Comparison of ENCODE assay signal across 27 cellular contexts in genomic region chr11:89736566-89736965, GRCh38. TPM values are rescaled to one million over a fixed set of nuclear protein-coding genes. Genes with fewer than 3 reads are reported as not detected.
"Had no signal": no experiment of that assay in that cellular context is flagged by ENCODE, and none has a peak within 500 bp of the region (broad histone marks: within the 10 kb centered on the region; RNA-seq: fewer than 3 reads in every experiment).

No MANE protein-coding gene starts in this region.

- ATAC-seq: effector memory CD8-positive, alpha-beta T cell; gastrocnemius medialis; heart right ventricle; left lung; right cardiac atrium had no signal

- H3K36me3 ChIP-seq: brain microvascular endothelial cell, gastrocnemius medialis, heart right ventricle, left lung, upper lobe of left lung had no signal

- H3K4me1 ChIP-seq: gastrocnemius medialis, heart right ventricle, left lung, upper lobe of left lung had no signal

- DNase-seq: activated CD4-positive, alpha-beta T cell treated with anti-CD3 and anti-CD28 coated beads, Interleukin-2, amount 50 U/mL, for 1 hour; activated CD4-positive, CD25-positive, alpha-beta regulatory T cell; activated CD8-positive, alpha-beta memory T cell treated with anti-CD3 and anti-CD28 coated beads for 24 hours; activated naive CD8-positive, alpha-beta T cell treated with anti-CD3 and anti-CD28 coated beads for 36 hours; amygdala; brain microvascular endothelial cell; dermis blood vessel endothelial cell; effector memory CD8-positive, alpha-beta T cell; gastrocnemius medialis; heart right ventricle; left lung; mesendoderm; nephron progenitor cell; occipital lobe; right cardiac atrium; stimulated activated CD4-positive, alpha-beta T cell treated with anti-CD3 and anti-CD28 coated beads, Interleukin-15, amount 100 ng/mL, for 24 hours; stimulated activated CD4-positive, alpha-beta T cell treated with anti-CD3 and anti-CD28 coated beads, Interleukin-4, amount 100 ng/mL, for 24 hours; stimulated activated naive CD4-positive, alpha-beta T cell; upper lobe of left lung had no signal

- H3K9me3 ChIP-seq: gastrocnemius medialis, heart right ventricle, left lung, upper lobe of left lung had no signal

- H3K4me3 ChIP-seq: gastrocnemius medialis, heart right ventricle, left lung, skin epidermis, upper lobe of left lung had no signal

- FAIRE-seq: TTC549 had no signal

- H3K27ac ChIP-seq: brain microvascular endothelial cell, epithelial cell of prostate, gastrocnemius medialis, heart right ventricle, left lung, skin epidermis, upper lobe of left lung had no signal

- H3K27me3 ChIP-seq: brain microvascular endothelial cell, gastrocnemius medialis, heart right ventricle, left lung, upper lobe of left lung had no signal

RNA-seq across cellular contexts. Expression of gene TRIM77, which starts 26.5 kb away (rescaled TPM):
- total RNA-seq: activated naive CD8-positive, alpha-beta T cell treated with anti-CD3 and anti-CD28 coated beads for 36 hours; activated T-helper 1 cell treated with anti-CD3 and anti-CD28 coated beads, Interleukin-12 subunit alpha, Interleukin-12 subunit beta, Interleukin-2, Interleukin-4 antibody, amounts not matched to agents 30 ng/mL and 10 ng/mL and 1 ng/mL, durations not matched to agents 14 hours and 24 hours and 36 hours; cerebellum; dermis blood vessel endothelial cell; gastrocnemius medialis; heart right ventricle; left lung; occipital lobe; progenitor cell of endocrine pancreas; right cardiac atrium; subcutaneous adipose tissue; T-helper 2 cell treated with Interferon-gamma antibody and Interleukin-4, amounts not matched to agents 100 ng/mL and 5 ng/mL, for 36 hours; upper lobe of left lung had no signal
- polyA plus RNA-seq: heart right ventricle, right cardiac atrium had no signal
